ENCODE assay signal across 26 cellular contexts in the genomic region with DNA sequence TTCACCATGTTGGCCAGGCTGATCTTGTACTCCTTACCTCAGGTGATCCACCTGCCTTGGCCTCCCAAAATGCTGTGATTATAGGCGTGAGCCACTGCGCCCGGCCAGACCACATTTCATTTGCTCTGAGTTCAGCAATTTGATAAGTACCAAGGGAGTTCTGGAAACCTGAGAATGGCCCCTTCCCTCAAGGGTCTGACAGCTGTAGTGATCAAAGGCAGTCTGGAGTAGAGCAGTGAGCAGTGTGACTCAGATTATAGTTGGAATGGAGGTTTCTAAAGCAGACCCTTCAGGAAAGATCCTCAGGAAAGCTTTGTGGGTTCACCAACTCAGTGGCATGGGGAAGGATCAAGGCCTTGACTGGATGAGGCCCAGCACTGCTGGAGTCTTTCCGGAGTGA. TPM values are rescaled to one million over a fixed set of nuclear protein-coding genes. Genes with fewer than 3 reads are reported as not detected.
"Had no signal": no experiment of that assay in that cellular context is flagged by ENCODE, and none has a peak within 500 bp of the region (broad histone marks: within the 10 kb centered on the region; RNA-seq: fewer than 3 reads in every experiment).

No MANE protein-coding gene starts in this region.

- H3K27me3 ChIP-seq: foreskin keratinocyte, hepatocyte, left lung, spleen, tibial artery, uterus had no signal

- H3K4me1 ChIP-seq: foreskin keratinocyte, uterus had no signal

- DNase-seq: activated CD4-positive, alpha-beta T cell treated with anti-CD3 and anti-CD28 coated beads, Interleukin-2, amount 50 U/mL, for 4 hours; activated CD8-positive, alpha-beta memory T cell treated with anti-CD3 and anti-CD28 coated beads, Interleukin-2, amount 10 ng/mL, durations not matched to agents 7 days and 5 days; activated naive CD4-positive, alpha-beta T cell treated with anti-CD3 and anti-CD28 coated beads for 36 hours; amygdala; erythroblast; foreskin keratinocyte; immature natural killer cell; left lung; naive thymus-derived CD4-positive, alpha-beta T cell; retina; spleen; stimulated activated CD4-positive, alpha-beta T cell treated with anti-CD3 and anti-CD28 coated beads, Interleukin-4, amount 100 ng/mL, for 1 hour; stimulated activated naive CD8-positive, alpha-beta T cell treated with anti-CD3 and anti-CD28 coated beads, Interleukin-15, amount 100 ng/mL, for 72 hours; T1000; tibial artery; uterus had no signal

- H3K9me3 ChIP-seq: left lung, spleen, tibial artery, uterus had no signal

- H3K4me3 ChIP-seq: hepatocyte, left lung, lung, spleen, tibial artery, uterus had no signal

- H3K27ac Mint-ChIP-seq: activated CD8-positive, alpha-beta memory T cell treated with anti-CD3 and anti-CD28 coated beads, Interleukin-2, amount 10 ng/mL, durations not matched to agents 7 days and 5 days; activated naive CD4-positive, alpha-beta T cell treated with anti-CD3 and anti-CD28 coated beads for 36 hours; stimulated activated naive CD8-positive, alpha-beta T cell treated with anti-CD3 and anti-CD28 coated beads, Interleukin-15, amount 100 ng/mL, for 72 hours; T-helper 1 cell treated with Interleukin-12 subunit alpha and Interleukin-12 subunit beta and Interleukin-4 antibody, amounts not matched to agents 30 μg/mL and 1 μg/mL, for 36 hours; WTC11 had no signal

- H3K4me1 Mint-ChIP-seq: WTC11 had no signal

- H3K4me3 Mint-ChIP-seq: activated CD8-positive, alpha-beta memory T cell treated with anti-CD3 and anti-CD28 coated beads, Interleukin-2, amount 10 ng/mL, durations not matched to agents 7 days and 5 days; activated naive CD4-positive, alpha-beta T cell treated with anti-CD3 and anti-CD28 coated beads for 36 hours; immature natural killer cell; naive thymus-derived CD4-positive, alpha-beta T cell; stimulated activated naive CD8-positive, alpha-beta T cell treated with anti-CD3 and anti-CD28 coated beads, Interleukin-15, amount 100 ng/mL, for 72 hours; T-helper 1 cell treated with Interleukin-12 subunit alpha and Interleukin-12 subunit beta and Interleukin-4 antibody, amounts not matched to agents 30 μg/mL and 1 μg/mL, for 36 hours; WTC11 had no signal

- FAIRE-seq: endometrium had no signal

- H3K36me3 ChIP-seq: uterus had no signal

- H3K27me3 Mint-ChIP-seq: activated CD8-positive, alpha-beta memory T cell treated with anti-CD3 and anti-CD28 coated beads, Interleukin-2, amount 10 ng/mL, durations not matched to agents 7 days and 5 days; naive thymus-derived CD4-positive, alpha-beta T cell; stimulated activated naive CD8-positive, alpha-beta T cell treated with anti-CD3 and anti-CD28 coated beads, Interleukin-15, amount 100 ng/mL, for 72 hours had no signal

- H3K27ac ChIP-seq: foreskin keratinocyte, hepatocyte, left lung, spleen, tibial artery, uterus had no signal

- ATAC-seq: activated CD8-positive, alpha-beta memory T cell treated with anti-CD3 and anti-CD28 coated beads, Interleukin-2, amount 10 ng/mL, durations not matched to agents 7 days and 5 days; foreskin keratinocyte; left lung; naive thymus-derived CD4-positive, alpha-beta T cell; stimulated activated naive CD8-positive, alpha-beta T cell treated with anti-CD3 and anti-CD28 coated beads, Interleukin-15, amount 100 ng/mL, for 72 hours; WTC11 had no signal

- H3K9me3 Mint-ChIP-seq: activated naive CD4-positive, alpha-beta T cell treated with anti-CD3 and anti-CD28 coated beads for 36 hours; immature natural killer cell; naive thymus-derived CD4-positive, alpha-beta T cell; stimulated activated naive CD8-positive, alpha-beta T cell treated with anti-CD3 and anti-CD28 coated beads, Interleukin-15, amount 100 ng/mL, for 72 hours; T-helper 1 cell treated with Interleukin-12 subunit alpha and Interleukin-12 subunit beta and Interleukin-4 antibody, amounts not matched to agents 30 μg/mL and 1 μg/mL, for 36 hours; WTC11 had no signal

RNA-seq across cellular contexts. Expression of a gene that starts 15.5 kb away (rescaled TPM):
- total RNA-seq: activated naive CD4-positive, alpha-beta T cell treated with anti-CD3 and anti-CD28 coated beads for 36 hours; foreskin keratinocyte; mesenteric fat pad; osteoblast; posterior vena cava had no signal

RNA-seq across cellular contexts. Expression of a gene that starts 31.5 kb away (rescaled TPM):
- total RNA-seq: chondrocyte, kidney epithelial cell had no signal
